Comparison of ENCODE assay signal across 1 cellular context in genomic region chr20:12054556-12054955, GRCh38.
TF ChIP-seq lines count a peak whose summit lies in the region.

No MANE protein-coding gene starts in this region.

TF ChIP-seq in HepG2, 621 proteins besides CTCF, POLR2A, EP300 and RAD21 (continued from another document):
- TF ChIP-seq U2AF2 (IDR thresholded peaks at IDR 0.05; ENCODE audit: low read depth, low read length) = no peak
TF ChIP-seq in HepG2: peak in this region for 1.
